1 cellular context compared by ENCODE assay signal in the genomic region with DNA sequence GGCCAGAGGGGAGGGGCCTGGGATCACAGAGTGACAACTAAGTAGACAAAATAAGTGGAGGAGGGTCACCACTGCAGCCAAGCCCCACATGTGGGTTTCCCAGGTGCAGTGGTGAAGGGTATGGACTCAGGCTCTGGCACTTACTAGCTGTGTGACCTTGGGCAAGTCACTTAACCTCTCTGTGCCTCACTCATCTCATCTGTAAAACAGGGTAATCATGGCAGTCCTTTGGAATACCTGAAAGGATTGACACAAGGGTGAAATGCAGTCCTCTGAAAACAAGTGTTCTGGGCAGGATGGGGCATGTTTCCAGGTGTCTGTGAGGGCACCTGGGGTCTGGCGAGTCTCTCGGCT.
TF ChIP-seq lines count a peak whose summit lies in the region.

No MANE protein-coding gene starts in this region.

TF ChIP-seq in HepG2, 621 proteins besides CTCF, POLR2A, EP300 and RAD21:
- peak; percentile 0 for TF ChIP-seq RBM22 (optimal IDR thresholded peaks at IDR 0.05; ENCODE audit: low read length)
- TF ChIP-seq ZNF768 (CRISPR knock-in tag; IDR thresholded peaks at IDR 0.05), result peak; percentile 98
- no peak for TF ChIP-seq ZFY (CRISPR knock-in tag; IDR thresholded peaks at IDR 0.05)
- peak; percentile 61 for TF ChIP-seq POLR2G (IDR thresholded peaks at IDR 0.05; ENCODE audit: low read depth, low read length)
- TF ChIP-seq ZMYM3 (CRISPR knock-in tag; IDR thresholded peaks at IDR 0.05), result peak; percentile 65; the same call in 1 of the 2 replicates
